In genomic region chr22:28019881-28020861, GRCh38 we compare ENCODE assay signal across 8 cellular contexts.
A peak's percentile ranks its signal among the peaks of the same experiment; 100 is the strongest.
DNase-seq lines count a peak whose midpoint lies in the region; ATAC-seq and FAIRE-seq lines count a peak whose summit lies in the region.

No MANE protein-coding gene starts in this region.

- H3K36me3 ChIP-seq in effector memory CD4-positive, alpha-beta T cell (ENCODE audit: control insufficient read depth, insufficient read depth, low read length), result no peaks in the 10 kb centered on the region
- no peaks in the 10 kb centered on the region for H3K36me3 ChIP-seq in mesendoderm (ENCODE audit: control insufficient read depth, insufficient read depth, low read length)

- no peak for FAIRE-seq in GM19239 (lab: Jason Lieb, UNC)

- no peak overlapping the region for H3K4me3 Mint-ChIP-seq in activated CD4-positive, alpha-beta memory T cell treated with anti-CD3 and anti-CD28 coated beads, Interleukin-2, amount 10 ng/mL, durations not matched to agents 7 days and 5 days

- no peak overlapping the region for H2BK120ac ChIP-seq in mesendoderm (ENCODE audit: low read depth, low read length)

- no peak overlapping the region for H3K4me2 ChIP-seq in mesendoderm (ENCODE audit: low read length)

- H2AK5ac ChIP-seq in mesendoderm (ENCODE audit: low read length), result no peak overlapping the region

- no peaks in the 10 kb centered on the region for H3K79me2 ChIP-seq in mesendoderm (ENCODE audit: control insufficient read depth, insufficient read depth, low read length)

- H3K4ac ChIP-seq in mesendoderm (ENCODE audit: low read depth, low read length), result no peak overlapping the region

- no peaks in the 10 kb centered on the region for H3K27me3 ChIP-seq in effector memory CD4-positive, alpha-beta T cell (replicated peaks; ENCODE audit: control insufficient read depth, insufficient read depth, low read length, poor library complexity, severe bottlenecking)
- no peaks in the 10 kb centered on the region for H3K27me3 ChIP-seq in mesendoderm (ENCODE audit: insufficient read depth, low read length, poor library complexity)

- H3K27ac ChIP-seq in effector memory CD4-positive, alpha-beta T cell (ENCODE audit: insufficient read depth, low read length, poor library complexity, severe bottlenecking), result no peak overlapping the region
- H3K27ac ChIP-seq in mesendoderm (ENCODE audit: low read depth, low read length), result no peak overlapping the region

- no peak overlapping the region for H3K23ac ChIP-seq in mesendoderm (ENCODE audit: low read length)

- H3K4me3 ChIP-seq in effector memory CD4-positive, alpha-beta T cell (ENCODE audit: insufficient read depth, low read depth, low read length, poor library complexity, severe bottlenecking), result no peak overlapping the region
- H3K4me3 ChIP-seq in mesendoderm (ENCODE audit: low read length), result no peak overlapping the region

- no peak overlapping the region for H3K27ac Mint-ChIP-seq in activated CD4-positive, alpha-beta memory T cell treated with anti-CD3 and anti-CD28 coated beads, Interleukin-2, amount 10 ng/mL, durations not matched to agents 7 days and 5 days

- no peaks in the 10 kb centered on the region for H3K9me3 Mint-ChIP-seq in activated CD4-positive, alpha-beta memory T cell treated with anti-CD3 and anti-CD28 coated beads, Interleukin-2, amount 10 ng/mL, durations not matched to agents 7 days and 5 days

- H3K79me1 ChIP-seq in mesendoderm (ENCODE audit: low read length), result no peaks in the 10 kb centered on the region

- H4K5ac ChIP-seq in mesendoderm (ENCODE audit: low read length), result no peak overlapping the region

- POLR2A ChIA-PET in activated CD4-positive, alpha-beta memory T cell treated with anti-CD3 and anti-CD28 coated beads, Interleukin-2, amount 10 ng/mL, durations not matched to agents 7 days and 5 days (lab: Charles Lee), result no interaction called here

- CTCF ChIA-PET in activated CD4-positive, alpha-beta memory T cell treated with anti-CD3 and anti-CD28 coated beads, Interleukin-2, amount 10 ng/mL, durations not matched to agents 7 days and 5 days (lab: Charles Lee), result interaction anchor here (0.6 to 2.5 kb wide), 10 partner anchors 9 to 1020 kb away, joined by 3 to 12 read pairs (median 3); no protein-coding TSS in a partner anchor

- H3K27me3 Mint-ChIP-seq in activated CD4-positive, alpha-beta memory T cell treated with anti-CD3 and anti-CD28 coated beads, Interleukin-2, amount 10 ng/mL, durations not matched to agents 7 days and 5 days, result no peaks in the 10 kb centered on the region

- H3K4me1 Mint-ChIP-seq in activated CD4-positive, alpha-beta memory T cell treated with anti-CD3 and anti-CD28 coated beads, Interleukin-2, amount 10 ng/mL, durations not matched to agents 7 days and 5 days, result peaks cover 9% of the 10 kb centered on the region

- no peaks in the 10 kb centered on the region for H3K36me3 Mint-ChIP-seq in activated CD4-positive, alpha-beta memory T cell treated with anti-CD3 and anti-CD28 coated beads, Interleukin-2, amount 10 ng/mL, durations not matched to agents 7 days and 5 days (ENCODE audit: low read depth)

- H3K18ac ChIP-seq in mesendoderm (ENCODE audit: low read length), result no peak overlapping the region

- no peak overlapping the region for H3K9ac ChIP-seq in mesendoderm (ENCODE audit: low read length)

- H3K56ac ChIP-seq in mesendoderm (ENCODE audit: low read length), result no peak overlapping the region

- no peak overlapping the region for H2BK15ac ChIP-seq in mesendoderm (replicated peaks; ENCODE audit: low read depth)

- no peak overlapping the region for H2BK5ac ChIP-seq in mesendoderm (ENCODE audit: low read length)

- H3K9me3 ChIP-seq in effector memory CD4-positive, alpha-beta T cell (ENCODE audit: control insufficient read depth, low read length), result no peaks in the 10 kb centered on the region

- no peak overlapping the region for H4K8ac ChIP-seq in mesendoderm (ENCODE audit: low read depth, low read length)

- DNase-seq in AG08396 (ENCODE audit: low spot score) (peak; percentile 87), GM19239 (ENCODE audit: insufficient read length, low spot score) (peak; percentile 79), NCI-H446 (lab: John Stamatoyannopoulos, UW) (peak; percentile 58 to 78), mesendoderm (peak; percentile 80)
- DNase-seq in activated CD4-positive, alpha-beta memory T cell treated with anti-CD3 and anti-CD28 coated beads, Interleukin-2, amount 10 ng/mL, durations not matched to agents 7 days and 5 days, result peak; percentile 65
- peak; percentile 8 to 15 (median 9) for DNase-seq in effector memory CD4-positive, alpha-beta T cell
- peak; percentile 25 for DNase-seq in stimulated activated CD8-positive, alpha-beta memory T cell treated with anti-CD3 and anti-CD28 coated beads, Interleukin-12 subunit alpha, Interleukin-12 subunit beta, amount 100 ng/mL, for 24 hours (ENCODE audit: extremely low read depth)

- no CpG with 5 or more reads among the region's 20 CpGs for WGBS in mesendoderm (ENCODE audit: extremely low coverage, insufficient coverage, low lambda C conversion rate)

- no peak for ATAC-seq in HG03432 (IDR thresholded peaks at IDR 0.05; ENCODE audit: unreplicated experiment)

- no peaks in the 10 kb centered on the region for H3K4me1 ChIP-seq in effector memory CD4-positive, alpha-beta T cell (ENCODE audit: control insufficient read depth, insufficient read depth, low read length, poor library complexity, severe bottlenecking)
- H3K4me1 ChIP-seq in mesendoderm (ENCODE audit: control insufficient read depth, low read depth, low read length), result no peaks in the 10 kb centered on the region

Comparison
In these comparisons a context has a peak if more than half of its experiments do, and no peak if none do; other contexts are left out.
1. DNase-seq: peak in every context shown above with its lines; median percentile 87 in AG08396; 80 in mesendoderm; 79 in GM19239; 68 in NCI-H446; 65 in activated CD4-positive, alpha-beta memory T cell treated with anti-CD3 and anti-CD28 coated beads, Interleukin-2, amount 10 ng/mL, durations not matched to agents 7 days and 5 days; 25 in stimulated activated CD8-positive, alpha-beta memory T cell treated with anti-CD3 and anti-CD28 coated beads, Interleukin-12 subunit alpha, Interleukin-12 subunit beta, amount 100 ng/mL, for 24 hours; 9 in effector memory CD4-positive, alpha-beta T cell.